17 cellular contexts compared by ENCODE assay signal in genomic region chr1:32681501-32681900, GRCh38. TPM values are rescaled to one million over a fixed set of nuclear protein-coding genes. Genes with fewer than 3 reads are reported as not detected.
DNase-seq lines count a peak whose midpoint lies in the region; ATAC-seq and TF ChIP-seq lines count a peak whose summit lies in the region.
"Had no signal": no experiment of that assay in that cellular context is flagged by ENCODE, and none has a peak within 500 bp of the region (broad histone marks: within the 10 kb centered on the region; RNA-seq: fewer than 3 reads in every experiment).

No MANE protein-coding gene starts in this region.

- peaks cover 26% of the 10 kb centered on the region for H3K4me1 ChIP-seq in mucosa of descending colon (ENCODE audit: low read depth)
- H3K4me1 ChIP-seq in aorta (ENCODE audit: control insufficient read depth in 1 of 2, insufficient read depth in 2 of 2, low read length in 2 of 2), result peaks cover 0 to 2% of the 10 kb centered on the region in 2 donors

- H3K4me3 ChIP-seq in fibroblast of villous mesenchyme (ENCODE audit: low read depth, low read length) (no peak overlapping the region), mucosa of descending colon (no peak overlapping the region), aorta (ENCODE audit: low read length in 2 of 2) (no peak overlapping the region)
- H3K4me3 ChIP-seq: GM23338 had no signal

- H3K27me3 ChIP-seq in aorta (ENCODE audit: control insufficient read depth in 1 of 2, insufficient read depth in 2 of 2, low read length in 1 of 2), result no peaks in the 10 kb centered on the region

- TF ChIP-seq CTCF in fibroblast of villous mesenchyme (IDR thresholded peaks at IDR 0.05; ENCODE audit: insufficient read depth, low read depth, low read length) (no peak), mucosa of descending colon (IDR thresholded peaks at IDR 0.05) (no peak), GM13977 (IDR thresholded peaks at IDR 0.05; ENCODE audit: extremely low read depth, insufficient read depth, missing control alignments) (no peak)

- H3K9me3 ChIP-seq in mucosa of descending colon, result no peaks in the 10 kb centered on the region
- no peaks in the 10 kb centered on the region for H3K9me3 ChIP-seq in aorta (ENCODE audit: control insufficient read depth, low read length)

- DNase-seq in Right ventricle myocardium superior (no peak), cardiac septum (ENCODE audit: low spot score) (no peak), fibroblast of villous mesenchyme (ENCODE audit: low read depth) (peak; percentile 33), mucosa of descending colon (no peak), aorta (no peak), NCI-H524 treated with DMSO at 0.1 percent for 48 hours (lab: John Stamatoyannopoulos, UW) (no peak), GM13977 (ENCODE audit: low spot score) (no peak), COLO668 (lab: John Stamatoyannopoulos, UW; ENCODE audit: unreplicated experiment) (no peak)
- DNase-seq: activated CD4-positive, alpha-beta T cell treated with anti-CD3 and anti-CD28 coated beads for 36 hours; CD4-positive, alpha-beta memory T cell; NCI-H446; stimulated activated CD4-positive, alpha-beta T cell treated with anti-CD3 and anti-CD28 coated beads, Interleukin-2, amount 100 ng/mL, for 48 hours; stimulated activated CD8-positive, alpha-beta memory T cell treated with anti-CD3 and anti-CD28 coated beads, Interleukin-4, amount 100 ng/mL, for 48 hours; T1000 had no signal

- ATAC-seq in Right ventricle myocardium superior (ENCODE audit: poor library complexity) (peak; percentile 51), mucosa of descending colon (peak; percentile 26), aorta (ENCODE audit: low FRiP score) (peak; percentile 44)
- ATAC-seq: activated CD4-positive, alpha-beta T cell treated with anti-CD3 and anti-CD28 coated beads for 36 hours; GM23338; sciatic nerve had no signal

- in situ Hi-C loops in GM13977 (cut with MboI; ENCODE audit: low pct_unique_long_range_greater_than_20kb, low sequenced_read_pairs, unreplicated experiment), result no loop called here

- no peak overlapping the region for H3K27ac ChIP-seq in aorta (ENCODE audit: low read depth in 1 of 2, low read length in 2 of 2)
- H3K27ac ChIP-seq: epithelial cell of prostate had no signal

- intact Hi-C loops in Right ventricle myocardium superior (cut with DNase I), result no loop called here
- intact Hi-C loops in cardiac septum (cut with DNase I), result no loop called here
- intact Hi-C loops in mucosa of descending colon (cut with DNase I, micrococcal nuclease), result no loop called here
- intact Hi-C loops in aorta (cut with DNase I), result loop anchor here in 1 of 2 donors (2.0 kb wide), 1 partner anchor 49 kb away; no protein-coding TSS in a partner anchor

- WGBS in aorta, 2 donors, result 7% methylated on average over 2 of the region's 2 CpGs

- H3K36me3 ChIP-seq in mucosa of descending colon (ENCODE audit: low read depth), result peaks cover 2% of the 10 kb centered on the region
- H3K36me3 ChIP-seq in aorta (ENCODE audit: control insufficient read depth in 1 of 2, insufficient read depth in 2 of 2, low read length in 1 of 2), result peaks cover 0 to 6% of the 10 kb centered on the region in 2 donors

RNA-seq across cellular contexts. Expression of gene SYNC, which starts 21.1 kb away (rescaled TPM):
- total RNA-seq in Right ventricle myocardium superior, result 22.1 TPM
- total RNA-seq in cardiac septum, result 18.2 TPM
- 56.0 and 72.5 TPM in 2 replicates for total RNA-seq in fibroblast of villous mesenchyme
- 10 to 100 TPM; 14.3 to 19.2 (median 14.6) TPM for total RNA-seq in mucosa of descending colon
- total RNA-seq in aorta, result 10 to 100 TPM; 37.5 to 89.8 TPM
- polyA plus RNA-seq in aorta, result 10 to 100 TPM; 11.4 to 36.8 TPM
- total RNA-seq: activated CD4-positive, alpha-beta T cell treated with anti-CD3 and anti-CD28 coated beads for 36 hours; CD4-positive, alpha-beta memory T cell; GM23338 had no signal
- polyA plus RNA-seq: CD4-positive, alpha-beta memory T cell; GM23338 had no signal

RNA-seq across cellular contexts. Expression of gene RBBP4, which starts 30.5 kb away (rescaled TPM):
- 89.7 TPM for total RNA-seq in Right ventricle myocardium superior
- total RNA-seq in cardiac septum, result 96.0 TPM
- 98.9 and 138 TPM in 2 replicates for total RNA-seq in fibroblast of villous mesenchyme
- 100 to 1,000 TPM; 120 to 156 (median 136) TPM for total RNA-seq in mucosa of descending colon
- total RNA-seq in aorta, result 100 to 1,000 TPM; 106 to 114 TPM
- polyA plus RNA-seq in aorta, result 10 to 100 TPM; 31.4 to 41.3 TPM

RNA-seq across cellular contexts. Expression of gene ZBTB8OS, which starts 31.2 kb away (rescaled TPM):
- total RNA-seq in Right ventricle myocardium superior (34.4 TPM), cardiac septum (30.2 TPM), fibroblast of villous mesenchyme (34.5 and 44.5 TPM in 2 replicates), mucosa of descending colon (10 to 100 TPM; 40.4 to 45.4 (median 40.9) TPM), aorta (10 to 100 TPM; 36.3 to 37.8 TPM)
- 10 to 100 TPM; 43.6 to 78.3 TPM for polyA plus RNA-seq in aorta
